Comparison of ENCODE assay signal across 1 cellular context in genomic region chr1:16684738-16685337, GRCh38.
TF ChIP-seq lines count a peak whose summit lies in the region.

No MANE protein-coding gene starts in this region.

TF ChIP-seq in HepG2, 621 proteins besides CTCF, POLR2A, EP300 and RAD21:
- TF ChIP-seq STAG1 (CRISPR knock-in tag; IDR thresholded peaks at IDR 0.05): peak; percentile 47
